14 cellular contexts compared by ENCODE assay signal in the genomic region with DNA sequence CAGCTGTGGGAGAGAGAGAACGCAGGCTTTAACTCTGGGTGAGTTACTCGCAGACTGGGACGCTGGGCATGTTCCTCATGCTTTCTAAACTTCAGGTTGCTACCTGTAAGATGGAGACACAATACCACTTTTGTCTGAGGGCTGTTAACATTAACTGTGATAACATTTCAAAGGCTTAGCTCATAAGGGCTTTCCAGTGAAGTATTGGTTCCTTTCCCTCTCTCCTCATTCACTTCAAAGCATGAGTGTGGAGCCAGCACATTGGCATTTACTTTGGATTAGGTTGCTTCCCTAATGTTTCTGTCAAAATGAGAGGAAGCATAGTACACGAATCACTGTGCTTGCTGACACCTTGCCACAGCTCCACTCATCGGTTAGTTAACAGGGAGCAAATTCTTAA.
"Had no signal": no experiment of that assay in that cellular context is flagged by ENCODE, and none has a peak within 500 bp of the region (broad histone marks: within the 10 kb centered on the region; RNA-seq: fewer than 3 reads in every experiment).

No MANE protein-coding gene starts in this region.

- H3K9me3 ChIP-seq: tibial nerve had no signal

- ATAC-seq: activated CD8-positive, alpha-beta T cell treated with anti-CD3 and anti-CD28 coated beads, Interleukin-2, amount 10 ng/mL, durations not matched to agents 7 days and 5 days; activated naive CD8-positive, alpha-beta T cell treated with anti-CD3 and anti-CD28 coated beads, Interleukin-2, amount 50 U/mL, for 24 hours; left ventricle myocardium superior; stimulated activated naive B cell treated with anti-CD40 and anti-IgM and Interleukin-4, amounts not matched to agents 10 μg/mL and 1 μg/mL and 100 μg/mL, for 72 hours had no signal

- DNase-seq: activated CD4-positive, alpha-beta T cell treated with anti-CD3 and anti-CD28 coated beads for 48 hours; activated CD8-positive, alpha-beta T cell treated with anti-CD3 and anti-CD28 coated beads, Interleukin-2, amount 10 ng/mL, durations not matched to agents 7 days and 5 days; activated naive CD4-positive, alpha-beta T cell treated with Interleukin-2 at 50 U/mL for 16 hours; activated naive CD8-positive, alpha-beta T cell treated with anti-CD3 and anti-CD28 coated beads, Interleukin-2, amount 50 U/mL, for 24 hours; effector memory CD4-positive, alpha-beta T cell; erythroblast; immature natural killer cell; left ventricle myocardium superior; small intestine; stimulated activated naive B cell treated with anti-CD40 and anti-IgM and Interleukin-4, amounts not matched to agents 10 μg/mL and 1 μg/mL and 100 μg/mL, for 72 hours; T-helper 1 cell had no signal

- FAIRE-seq: astrocyte, colon, small intestine had no signal

- H3K4me3 ChIP-seq: tibial nerve had no signal

- H3K27ac ChIP-seq: tibial nerve had no signal

- H3K36me3 ChIP-seq: tibial nerve had no signal

- H3K27me3 ChIP-seq: tibial nerve had no signal
